ENCODE assay signal across 1 cellular context in the genomic region with DNA sequence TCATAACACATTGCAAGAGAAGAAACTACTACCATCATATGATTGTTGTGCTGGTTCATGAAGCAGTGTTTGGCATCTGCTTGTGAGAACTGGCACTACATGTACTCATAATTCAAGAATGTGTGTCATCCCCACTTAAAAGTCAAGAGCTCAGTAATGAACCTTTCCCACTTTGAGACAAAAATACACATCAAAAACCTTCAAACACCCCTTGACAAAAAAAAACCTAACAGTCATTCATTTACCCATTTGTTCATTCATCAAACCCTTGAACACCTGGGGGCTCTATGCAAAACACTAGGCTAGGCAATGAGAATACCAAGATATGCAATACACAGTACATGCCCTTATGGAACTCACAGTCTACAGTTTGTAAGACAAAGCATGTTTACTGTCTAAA.
TF ChIP-seq lines count a peak whose summit lies in the region.

No MANE protein-coding gene starts in this region.

TF ChIP-seq in GM12878, 131 proteins besides CTCF, POLR2A, EP300 and RAD21:
- TF ChIP-seq, protein P1, sequence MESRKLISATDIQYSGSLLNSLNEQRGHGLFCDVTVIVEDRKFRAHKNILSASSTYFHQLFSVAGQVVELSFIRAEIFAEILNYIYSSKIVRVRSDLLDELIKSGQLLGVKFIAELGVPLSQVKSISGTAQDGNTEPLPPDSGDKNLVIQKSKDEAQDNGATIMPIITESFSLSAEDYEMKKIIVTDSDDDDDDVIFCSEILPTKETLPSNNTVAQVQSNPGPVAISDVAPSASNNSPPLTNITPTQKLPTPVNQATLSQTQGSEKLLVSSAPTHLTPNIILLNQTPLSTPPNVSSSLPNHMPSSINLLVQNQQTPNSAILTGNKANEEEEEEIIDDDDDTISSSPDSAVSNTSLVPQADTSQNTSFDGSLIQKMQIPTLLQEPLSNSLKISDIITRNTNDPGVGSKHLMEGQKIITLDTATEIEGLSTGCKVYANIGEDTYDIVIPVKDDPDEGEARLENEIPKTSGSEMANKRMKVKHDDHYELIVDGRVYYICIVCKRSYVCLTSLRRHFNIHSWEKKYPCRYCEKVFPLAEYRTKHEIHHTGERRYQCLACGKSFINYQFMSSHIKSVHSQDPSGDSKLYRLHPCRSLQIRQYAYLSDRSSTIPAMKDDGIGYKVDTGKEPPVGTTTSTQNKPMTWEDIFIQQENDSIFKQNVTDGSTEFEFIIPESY (IDR thresholded peaks at IDR 0.05): no peak
- no peak for TF ChIP-seq SMAD1 (IDR thresholded peaks at IDR 0.05; ENCODE audit: low read depth, partially characterized antibody)
- no peak for TF ChIP-seq GABPA (IDR thresholded peaks at IDR 0.05; ENCODE audit: low read depth)
- TF ChIP-seq TCF7 (IDR thresholded peaks at IDR 0.05; ENCODE audit: borderline replicate concordance): peak; percentile 63
- TF ChIP-seq ZZZ3 (IDR thresholded peaks at IDR 0.05; ENCODE audit: control insufficient read depth, insufficient read length, low read depth): no peak
- TF ChIP-seq SP1 (IDR thresholded peaks at IDR 0.05; ENCODE audit: low read depth, low read length): no peak
- no peak for TF ChIP-seq KDM1A (IDR thresholded peaks at IDR 0.05; ENCODE audit: borderline replicate concordance)
- peak; percentile 44; the same call in 1 of the 2 replicates for TF ChIP-seq RUNX3 (IDR thresholded peaks at IDR 0.05; ENCODE audit: low read length)
- TF ChIP-seq RELA (IDR thresholded peaks at IDR 0.05; ENCODE audit: borderline replicate concordance, partially characterized antibody): no peak
- TF ChIP-seq WRNIP1 (IDR thresholded peaks at IDR 0.05; ENCODE audit: borderline replicate concordance, low read depth, low read length): no peak
- TF ChIP-seq SMARCA5 (IDR thresholded peaks at IDR 0.05): no peak
- no peak for TF ChIP-seq PAX5 (IDR thresholded peaks at IDR 0.05; ENCODE audit: borderline replicate concordance, low read depth, low read length)
- peak; percentile 72 for TF ChIP-seq MEF2A (IDR thresholded peaks at IDR 0.05; ENCODE audit: insufficient read depth, low read depth, low read length)
- TF ChIP-seq ZNF687 (IDR thresholded peaks at IDR 0.05): no peak
- no peak for TF ChIP-seq SPI1 (IDR thresholded peaks at IDR 0.05; ENCODE audit: borderline replicate concordance, insufficient read depth, low read depth, low read length)
- no peak for TF ChIP-seq TCF3 (IDR thresholded peaks at IDR 0.05; ENCODE audit: borderline replicate concordance, insufficient read depth, low read depth, low read length)
- TF ChIP-seq FOXM1 (IDR thresholded peaks at IDR 0.05; ENCODE audit: low read depth, low read length): peak; percentile 74; the same call in 1 of the 2 replicates
- TF ChIP-seq, protein P2, sequence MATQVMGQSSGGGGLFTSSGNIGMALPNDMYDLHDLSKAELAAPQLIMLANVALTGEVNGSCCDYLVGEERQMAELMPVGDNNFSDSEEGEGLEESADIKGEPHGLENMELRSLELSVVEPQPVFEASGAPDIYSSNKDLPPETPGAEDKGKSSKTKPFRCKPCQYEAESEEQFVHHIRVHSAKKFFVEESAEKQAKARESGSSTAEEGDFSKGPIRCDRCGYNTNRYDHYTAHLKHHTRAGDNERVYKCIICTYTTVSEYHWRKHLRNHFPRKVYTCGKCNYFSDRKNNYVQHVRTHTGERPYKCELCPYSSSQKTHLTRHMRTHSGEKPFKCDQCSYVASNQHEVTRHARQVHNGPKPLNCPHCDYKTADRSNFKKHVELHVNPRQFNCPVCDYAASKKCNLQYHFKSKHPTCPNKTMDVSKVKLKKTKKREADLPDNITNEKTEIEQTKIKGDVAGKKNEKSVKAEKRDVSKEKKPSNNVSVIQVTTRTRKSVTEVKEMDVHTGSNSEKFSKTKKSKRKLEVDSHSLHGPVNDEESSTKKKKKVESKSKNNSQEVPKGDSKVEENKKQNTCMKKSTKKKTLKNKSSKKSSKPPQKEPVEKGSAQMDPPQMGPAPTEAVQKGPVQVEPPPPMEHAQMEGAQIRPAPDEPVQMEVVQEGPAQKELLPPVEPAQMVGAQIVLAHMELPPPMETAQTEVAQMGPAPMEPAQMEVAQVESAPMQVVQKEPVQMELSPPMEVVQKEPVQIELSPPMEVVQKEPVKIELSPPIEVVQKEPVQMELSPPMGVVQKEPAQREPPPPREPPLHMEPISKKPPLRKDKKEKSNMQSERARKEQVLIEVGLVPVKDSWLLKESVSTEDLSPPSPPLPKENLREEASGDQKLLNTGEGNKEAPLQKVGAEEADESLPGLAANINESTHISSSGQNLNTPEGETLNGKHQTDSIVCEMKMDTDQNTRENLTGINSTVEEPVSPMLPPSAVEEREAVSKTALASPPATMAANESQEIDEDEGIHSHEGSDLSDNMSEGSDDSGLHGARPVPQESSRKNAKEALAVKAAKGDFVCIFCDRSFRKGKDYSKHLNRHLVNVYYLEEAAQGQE (IDR thresholded peaks at IDR 0.05; ENCODE audit: low read depth, low read length): no peak
- TF ChIP-seq RCOR1 (conservative IDR thresholded peaks at IDR 0.05; ENCODE audit: low read depth, low read length): no peak
- 0 out of 2 replicates have a peak, but pooled peaks have one; percentile 25 for TF ChIP-seq CREB1 (IDR thresholded peaks at IDR 0.05; ENCODE audit: low read depth)
- peak; percentile 27; the same call in 1 of the 2 replicates for TF ChIP-seq MTA2 (IDR thresholded peaks at IDR 0.05; ENCODE audit: low read depth)
- TF ChIP-seq, protein P3, sequence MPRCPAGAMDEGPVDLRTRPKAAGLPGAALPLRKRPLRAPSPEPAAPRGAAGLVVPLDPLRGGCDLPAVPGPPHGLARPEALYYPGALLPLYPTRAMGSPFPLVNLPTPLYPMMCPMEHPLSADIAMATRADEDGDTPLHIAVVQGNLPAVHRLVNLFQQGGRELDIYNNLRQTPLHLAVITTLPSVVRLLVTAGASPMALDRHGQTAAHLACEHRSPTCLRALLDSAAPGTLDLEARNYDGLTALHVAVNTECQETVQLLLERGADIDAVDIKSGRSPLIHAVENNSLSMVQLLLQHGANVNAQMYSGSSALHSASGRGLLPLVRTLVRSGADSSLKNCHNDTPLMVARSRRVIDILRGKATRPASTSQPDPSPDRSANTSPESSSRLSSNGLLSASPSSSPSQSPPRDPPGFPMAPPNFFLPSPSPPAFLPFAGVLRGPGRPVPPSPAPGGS (IDR thresholded peaks at IDR 0.05; ENCODE audit: borderline replicate concordance, insufficient read depth, low read depth, low read length, poor library complexity, severe bottlenecking): peak; percentile 70
- no peak for TF ChIP-seq PKNOX1 (IDR thresholded peaks at IDR 0.05)
- TF ChIP-seq SUPT20H (IDR thresholded peaks at IDR 0.05; ENCODE audit: borderline replicate concordance, control insufficient read depth, low read depth, low read length): no peak
- no peak for TF ChIP-seq MEF2B (IDR thresholded peaks at IDR 0.05; ENCODE audit: partially characterized antibody, poor library complexity, severe bottlenecking)
- peak; percentile 78; the same call in 1 of the 2 replicates for TF ChIP-seq NFIC (IDR thresholded peaks at IDR 0.05; ENCODE audit: low read depth, low read length)
- TF ChIP-seq, protein P4, sequence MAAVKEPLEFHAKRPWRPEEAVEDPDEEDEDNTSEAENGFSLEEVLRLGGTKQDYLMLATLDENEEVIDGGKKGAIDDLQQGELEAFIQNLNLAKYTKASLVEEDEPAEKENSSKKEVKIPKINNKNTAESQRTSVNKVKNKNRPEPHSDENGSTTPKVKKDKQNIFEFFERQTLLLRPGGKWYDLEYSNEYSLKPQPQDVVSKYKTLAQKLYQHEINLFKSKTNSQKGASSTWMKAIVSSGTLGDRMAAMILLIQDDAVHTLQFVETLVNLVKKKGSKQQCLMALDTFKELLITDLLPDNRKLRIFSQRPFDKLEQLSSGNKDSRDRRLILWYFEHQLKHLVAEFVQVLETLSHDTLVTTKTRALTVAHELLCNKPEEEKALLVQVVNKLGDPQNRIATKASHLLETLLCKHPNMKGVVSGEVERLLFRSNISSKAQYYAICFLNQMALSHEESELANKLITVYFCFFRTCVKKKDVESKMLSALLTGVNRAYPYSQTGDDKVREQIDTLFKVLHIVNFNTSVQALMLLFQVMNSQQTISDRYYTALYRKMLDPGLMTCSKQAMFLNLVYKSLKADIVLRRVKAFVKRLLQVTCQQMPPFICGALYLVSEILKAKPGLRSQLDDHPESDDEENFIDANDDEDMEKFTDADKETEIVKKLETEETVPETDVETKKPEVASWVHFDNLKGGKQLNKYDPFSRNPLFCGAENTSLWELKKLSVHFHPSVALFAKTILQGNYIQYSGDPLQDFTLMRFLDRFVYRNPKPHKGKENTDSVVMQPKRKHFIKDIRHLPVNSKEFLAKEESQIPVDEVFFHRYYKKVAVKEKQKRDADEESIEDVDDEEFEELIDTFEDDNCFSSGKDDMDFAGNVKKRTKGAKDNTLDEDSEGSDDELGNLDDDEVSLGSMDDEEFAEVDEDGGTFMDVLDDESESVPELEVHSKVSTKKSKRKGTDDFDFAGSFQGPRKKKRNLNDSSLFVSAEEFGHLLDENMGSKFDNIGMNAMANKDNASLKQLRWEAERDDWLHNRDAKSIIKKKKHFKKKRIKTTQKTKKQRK (IDR thresholded peaks at IDR 0.05; ENCODE audit: low read depth, low read length): no peak
- no peak for TF ChIP-seq MXI1 (IDR thresholded peaks at IDR 0.05; ENCODE audit: low read depth, low read length)
- peak; percentile 68; the same call in 1 of the 2 replicates for TF ChIP-seq ZBED1 (IDR thresholded peaks at IDR 0.05; ENCODE audit: borderline replicate concordance)
- TF ChIP-seq CREM (IDR thresholded peaks at IDR 0.05; ENCODE audit: low read depth): peak; percentile 33
- TF ChIP-seq TARDBP (IDR thresholded peaks at IDR 0.05; ENCODE audit: borderline replicate concordance): no peak
- peak; percentile 52; the same call in 1 of the 2 replicates for TF ChIP-seq ATF2 (IDR thresholded peaks at IDR 0.05; ENCODE audit: low read length)
- peak; percentile 28; the same call in 1 of the 3 replicates for TF ChIP-seq POU2F2 (IDR thresholded peaks at IDR 0.05; ENCODE audit: borderline replicate concordance, low read depth, low read length)
- no peak for TF ChIP-seq IRF5 (IDR thresholded peaks at IDR 0.05; ENCODE audit: borderline replicate concordance)
- TF ChIP-seq SRF (IDR thresholded peaks at IDR 0.05; ENCODE audit: low read depth in 2 of 2, low read length in 2 of 2): no peak
- TF ChIP-seq KLF5 (IDR thresholded peaks at IDR 0.05; ENCODE audit: partially characterized antibody): no peak
- peak; percentile 58 for TF ChIP-seq JUNB (IDR thresholded peaks at IDR 0.05)
